In genomic region chr6:10266462-10266861, GRCh38 we compare ENCODE assay signal across 22 cellular contexts.
"Had no signal": no experiment of that assay in that cellular context is flagged by ENCODE, and none has a peak within 500 bp of the region (broad histone marks: within the 10 kb centered on the region; RNA-seq: fewer than 3 reads in every experiment).

No MANE protein-coding gene starts in this region.

- H3K9me3 ChIP-seq: right atrium auricular region, suprapubic skin, thyroid gland, upper lobe of right lung, vagina had no signal

- H3K9me3 Mint-ChIP-seq: dendritic cell treated with granulocyte-macrophage colony-stimulating factor and Interleukin-4, amounts not matched to agents 40 ng/mL and 50 ng/mL, for 4 days had no signal

- H3K36me3 Mint-ChIP-seq: naive thymus-derived CD4-positive, alpha-beta T cell had no signal

- H2AFZ ChIP-seq: hepatocyte had no signal

- ATAC-seq: left colon; left ventricle myocardium superior; naive thymus-derived CD4-positive, alpha-beta T cell; stimulated activated effector memory CD8-positive, alpha-beta T cell treated with anti-CD3 and anti-CD28 coated beads, Interleukin-12 subunit alpha, Interleukin-12 subunit beta, amount 100 ng/mL, for 72 hours; stimulated activated naive CD8-positive, alpha-beta T cell treated with anti-CD3 and anti-CD28 coated beads, Interleukin-15, Interleukin-2, amounts not matched to agents 100 U/mL and 50 U/mL, for 24 hours; upper lobe of right lung had no signal

- H3K36me3 ChIP-seq: ovary, right atrium auricular region, suprapubic skin, thyroid gland, upper lobe of right lung, vagina had no signal

- H3K4me1 Mint-ChIP-seq: naive thymus-derived CD4-positive, alpha-beta T cell; stimulated activated effector memory CD8-positive, alpha-beta T cell treated with anti-CD3 and anti-CD28 coated beads, Interleukin-12 subunit alpha, Interleukin-12 subunit beta, amount 100 ng/mL, for 72 hours had no signal

- DNase-seq: erythroblast; foreskin melanocyte; head of caudate nucleus; left colon; left ventricle myocardium superior; naive thymus-derived CD4-positive, alpha-beta T cell; nephron progenitor cell; nucleus accumbens; ovary; small intestine; stimulated activated CD4-positive, alpha-beta T cell treated with anti-CD3 and anti-CD28 coated beads, Interleukin-12 subunit alpha, Interleukin-12 subunit beta, amount 100 ng/mL, for 4 hours; stimulated activated CD4-positive, alpha-beta T cell treated with anti-CD3 and anti-CD28 coated beads, Interleukin-2, amount 100 ng/mL, for 48 hours; stimulated activated CD8-positive, alpha-beta memory T cell treated with anti-CD3 and anti-CD28 coated beads, Interleukin-4, amount 100 ng/mL, for 48 hours; stimulated activated naive CD8-positive, alpha-beta T cell treated with anti-CD3 and anti-CD28 coated beads, Interleukin-15, Interleukin-2, amounts not matched to agents 100 U/mL and 50 U/mL, for 24 hours; thyroid gland; upper lobe of right lung had no signal

- H3K4me3 Mint-ChIP-seq: dendritic cell treated with granulocyte-macrophage colony-stimulating factor and Interleukin-4, amounts not matched to agents 40 ng/mL and 50 ng/mL, for 4 days; naive thymus-derived CD4-positive, alpha-beta T cell; nephron progenitor cell; stimulated activated effector memory CD8-positive, alpha-beta T cell treated with anti-CD3 and anti-CD28 coated beads, Interleukin-12 subunit alpha, Interleukin-12 subunit beta, amount 100 ng/mL, for 72 hours had no signal

- H3K27me3 ChIP-seq: ovary, right atrium auricular region, thyroid gland, vagina had no signal

- FAIRE-seq: small intestine had no signal

- H3K27ac ChIP-seq: hepatocyte, ovary, right atrium auricular region, suprapubic skin, thyroid gland, upper lobe of right lung, vagina had no signal

- H3K4me1 ChIP-seq: right atrium auricular region, suprapubic skin, thyroid gland, upper lobe of right lung, vagina had no signal

- H3K79me2 ChIP-seq: hepatocyte had no signal

- H3K4me3 ChIP-seq: hepatocyte, ovary, right atrium auricular region, suprapubic skin, thyroid gland, upper lobe of right lung, vagina had no signal

- H3K27ac Mint-ChIP-seq: dendritic cell treated with granulocyte-macrophage colony-stimulating factor and Interleukin-4, amounts not matched to agents 40 ng/mL and 50 ng/mL, for 4 days; nephron progenitor cell; stimulated activated effector memory CD8-positive, alpha-beta T cell treated with anti-CD3 and anti-CD28 coated beads, Interleukin-12 subunit alpha, Interleukin-12 subunit beta, amount 100 ng/mL, for 72 hours had no signal

- H3K4me2 ChIP-seq: hepatocyte had no signal
